28 cellular contexts compared by ENCODE assay signal in genomic region chr19:12330340-12330739, GRCh38. TPM values are rescaled to one million over a fixed set of nuclear protein-coding genes. Genes with fewer than 3 reads are reported as not detected.
DNase-seq lines count a peak whose midpoint lies in the region; ATAC-seq and TF ChIP-seq lines count a peak whose summit lies in the region.
"Had no signal": no experiment of that assay in that cellular context is flagged by ENCODE, and none has a peak within 500 bp of the region (broad histone marks: within the 10 kb centered on the region; RNA-seq: fewer than 3 reads in every experiment).

No MANE protein-coding gene starts in this region.

- no peaks in the 10 kb centered on the region for H3K36me3 ChIP-seq in left ventricle myocardium inferior
- H3K36me3 ChIP-seq in liver (ENCODE audit: control insufficient read depth in 4 of 4, insufficient read depth in 3 of 4, low read depth in 1 of 4, low read length in 3 of 4), result no peaks in the 10 kb centered on the region
- H3K36me3 ChIP-seq: esophagus muscularis mucosa had no signal

- H3K4me3 Mint-ChIP-seq in stimulated activated naive B cell treated with anti-CD40 and anti-IgM and Interleukin-4, amounts not matched to agents 10 μg/mL and 1 μg/mL and 100 μg/mL, for 72 hours, result peak overlapping the region in 1 of 2 donors; percentile 19
- H3K4me3 Mint-ChIP-seq: activated naive CD4-positive, alpha-beta T cell treated with anti-CD3 and anti-CD28 coated beads, Interleukin-2, amount 10 ng/mL, durations not matched to agents 7 days and 5 days; dendritic cell treated with granulocyte-macrophage colony-stimulating factor and Interleukin-4, amounts not matched to agents 40 ng/mL and 50 ng/mL, for 4 days; endodermal cell had no signal

- no peak for TF ChIP-seq RAD21 in liver (IDR thresholded peaks at IDR 0.05)

- H3K36me3 Mint-ChIP-seq in stimulated activated naive B cell treated with anti-CD40 and anti-IgM and Interleukin-4, amounts not matched to agents 10 μg/mL and 1 μg/mL and 100 μg/mL, for 72 hours, result peaks cover 6% of the 10 kb centered on the region in 2 donors

- DNase-seq in left ventricle myocardium inferior (no peak), left cardiac atrium (no peak), SW480 (ENCODE audit: low spot score) (peak; percentile 63), NOMO-1 (lab: John Stamatoyannopoulos, UW; ENCODE audit: unreplicated experiment in 2 of 2) (no peak), NCI-H2171 treated with DMSO at 0.1 percent for 48 hours (lab: John Stamatoyannopoulos, UW) (no peak)
- no peak for DNase-seq in stimulated activated naive B cell treated with anti-CD40 and anti-IgM and Interleukin-4, amounts not matched to agents 10 μg/mL and 1 μg/mL and 100 μg/mL, for 72 hours
- DNase-seq: activated CD8-positive, alpha-beta memory T cell treated with anti-CD3 and anti-CD28 coated beads for 24 hours; activated T-cell treated with anti-CD3 and anti-CD28 coated beads, Interleukin-2, amount 50 U/mL, for 4 hours; central memory CD4-positive, alpha-beta T cell; endodermal cell; foreskin keratinocyte; NCI-H1092 treated with DMSO at 0.1 percent for 48 hours; NCI-H1930; NCI-H524 treated with DMSO at 0.1 percent for 48 hours; NK-92 treated with Interleukin-12 subunit alpha and Interleukin-12 subunit beta, amount 100 ng/mL, for 24 hours; occipital lobe; PC-9; SHP77; stimulated activated CD4-positive, alpha-beta T cell treated with anti-CD3 and anti-CD28 coated beads, Interleukin-2, amount 100 ng/mL, for 24 hours; T1000 had no signal

- H3K27me3 Mint-ChIP-seq in stimulated activated naive B cell treated with anti-CD40 and anti-IgM and Interleukin-4, amounts not matched to agents 10 μg/mL and 1 μg/mL and 100 μg/mL, for 72 hours, result no peaks in the 10 kb centered on the region
- H3K27me3 Mint-ChIP-seq: activated naive CD4-positive, alpha-beta T cell treated with anti-CD3 and anti-CD28 coated beads, Interleukin-2, amount 10 ng/mL, durations not matched to agents 7 days and 5 days; dendritic cell treated with granulocyte-macrophage colony-stimulating factor and Interleukin-4, amounts not matched to agents 40 ng/mL and 50 ng/mL, for 4 days had no signal

- ATAC-seq in left cardiac atrium (no peak), GM19395 (IDR thresholded peaks at IDR 0.05; ENCODE audit: unreplicated experiment) (no peak)
- no peak for ATAC-seq in stimulated activated naive B cell treated with anti-CD40 and anti-IgM and Interleukin-4, amounts not matched to agents 10 μg/mL and 1 μg/mL and 100 μg/mL, for 72 hours (replicated peaks)
- ATAC-seq: foreskin keratinocyte had no signal

- intact Hi-C loops in left ventricle myocardium inferior (cut with micrococcal nuclease), result no loop called here
- intact Hi-C loops in left cardiac atrium (cut with DNase I), result loop anchor here in 1 of 2 donors (5.0 kb wide), 1 partner anchor 38 kb away; the partner anchor contains the start of gene ZNF44

- TF ChIP-seq CTCF in left ventricle myocardium inferior (IDR thresholded peaks at IDR 0.05; ENCODE audit: borderline replicate concordance), result no peak
- TF ChIP-seq CTCF in liver (IDR thresholded peaks at IDR 0.05; ENCODE audit: low read depth, low read length, missing input control), result no peak

- H3K4me3 ChIP-seq in left ventricle myocardium inferior, result no peak overlapping the region
- H3K4me3 ChIP-seq in liver (ENCODE audit: low read depth in 1 of 3, low read length in 3 of 3), result no peak overlapping the region
- H3K4me3 ChIP-seq: BLaER1 treated with 17β-estradiol and CSF1 and Interleukin-3, amounts not matched to agents 10 nM and 100 nM; esophagus muscularis mucosa; K562; PC-9 had no signal

- no peaks in the 10 kb centered on the region for H3K9me3 ChIP-seq in left ventricle myocardium inferior (replicated peaks)
- H3K9me3 ChIP-seq in liver (ENCODE audit: control insufficient read depth in 4 of 4, low read length in 3 of 4), result no peaks in the 10 kb centered on the region
- H3K9me3 ChIP-seq: esophagus muscularis mucosa had no signal

- WGBS in liver, result 56% methylated on average over 4 of the region's 4 CpGs

- peaks cover 46% of the 10 kb centered on the region for H3K4me1 ChIP-seq in left ventricle myocardium inferior
- peaks cover 8 to 46% (median 29%) of the 10 kb centered on the region in 4 donors for H3K4me1 ChIP-seq in liver (ENCODE audit: control insufficient read depth in 4 of 4, insufficient read depth in 4 of 4, low read length in 3 of 4)
- H3K4me1 ChIP-seq: foreskin keratinocyte had no signal

- H3K9me3 Mint-ChIP-seq in stimulated activated naive B cell treated with anti-CD40 and anti-IgM and Interleukin-4, amounts not matched to agents 10 μg/mL and 1 μg/mL and 100 μg/mL, for 72 hours, result peaks cover 0 to 1% of the 10 kb centered on the region in 2 donors
- H3K9me3 Mint-ChIP-seq: activated T-cell treated with anti-CD3 and anti-CD28 coated beads, Interleukin-2, amount 50 U/mL, for 4 hours had no signal

- peak overlapping the region; percentile 95 for H3K27ac Mint-ChIP-seq in stimulated activated naive B cell treated with anti-CD40 and anti-IgM and Interleukin-4, amounts not matched to agents 10 μg/mL and 1 μg/mL and 100 μg/mL, for 72 hours
- H3K27ac Mint-ChIP-seq: activated naive CD4-positive, alpha-beta T cell treated with anti-CD3 and anti-CD28 coated beads, Interleukin-2, amount 10 ng/mL, durations not matched to agents 7 days and 5 days; endodermal cell had no signal

- peaks cover 32 to 58% of the 10 kb centered on the region in 2 donors for H3K4me1 Mint-ChIP-seq in stimulated activated naive B cell treated with anti-CD40 and anti-IgM and Interleukin-4, amounts not matched to agents 10 μg/mL and 1 μg/mL and 100 μg/mL, for 72 hours

- H3K27me3 ChIP-seq in left ventricle myocardium inferior (ENCODE audit: low read depth) (no peaks in the 10 kb centered on the region), liver (ENCODE audit: control insufficient read depth in 4 of 4, insufficient read depth in 4 of 4, low read length in 3 of 4) (no peaks in the 10 kb centered on the region)
- H3K27me3 ChIP-seq: BLaER1 treated with 17β-estradiol and CSF1 and Interleukin-3, amounts not matched to agents 10 nM and 100 nM; esophagus muscularis mucosa; foreskin keratinocyte had no signal

- H3K9ac ChIP-seq in liver (ENCODE audit: low read depth in 1 of 2, low read length in 2 of 2), result peak overlapping the region in 1 of 2 donors; percentile 3
- H3K9ac ChIP-seq: BLaER1 treated with 17β-estradiol and CSF1 and Interleukin-3, amounts not matched to agents 10 nM and 100 nM had no signal

- H3K27ac ChIP-seq in left ventricle myocardium inferior (replicated peaks) (peak overlapping the region; percentile 95), liver (ENCODE audit: low read depth in 1 of 2, low read length in 2 of 2) (peak overlapping the region; percentile 51 to 56)
- H3K27ac ChIP-seq: BLaER1 treated with 17β-estradiol and CSF1 and Interleukin-3, amounts not matched to agents 10 nM and 100 nM; esophagus muscularis mucosa; foreskin keratinocyte; PC-9 had no signal

TF ChIP-seq in liver, 16 proteins besides CTCF, POLR2A, EP300 and RAD21:
- TF ChIP-seq FOXA2 (IDR thresholded peaks at IDR 0.05) (no peak), SP1 (IDR thresholded peaks at IDR 0.05) (peak; percentile 50), HNF4A (conservative IDR thresholded peaks at IDR 0.05) (peak; percentile 69 to 73), JUND (IDR thresholded peaks at IDR 0.05) (no peak), YY1 (IDR thresholded peaks at IDR 0.05) (peak; percentile 48)
- TF ChIP-seq, protein P1, sequence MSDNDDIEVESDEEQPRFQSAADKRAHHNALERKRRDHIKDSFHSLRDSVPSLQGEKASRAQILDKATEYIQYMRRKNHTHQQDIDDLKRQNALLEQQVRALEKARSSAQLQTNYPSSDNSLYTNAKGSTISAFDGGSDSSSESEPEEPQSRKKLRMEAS (IDR thresholded peaks at IDR 0.05), result peak; percentile 17
TF ChIP-seq in liver: peak in this region for 4.

RNA-seq across cellular contexts. Expression of gene ZNF563, which starts 3.1 kb away (rescaled TPM):
- 4.5 TPM for total RNA-seq in left ventricle myocardium inferior
- 1 to 10 TPM; 3.8 to 6.3 TPM for total RNA-seq in left cardiac atrium
- total RNA-seq in liver, result 10 to 100 TPM in 1 of 2 donors, 1 to 10 TPM in 1; 6.2 to 15.8 TPM
- 1 to 10 TPM; 2.5 to 7.6 TPM for polyA plus RNA-seq in liver
- total RNA-seq: HT1080 had no signal

RNA-seq across cellular contexts. Expression of gene ZNF442, which starts 35.1 kb away (rescaled TPM):
- total RNA-seq in left ventricle myocardium inferior (3.4 TPM), left cardiac atrium (1 to 10 TPM; 2.9 to 4.3 TPM), liver (1 to 10 TPM; 2.8 to 4.2 TPM)
- under 1 TPM; 0.49 to 0.67 TPM for polyA plus RNA-seq in liver
- total RNA-seq: PC-9 had no signal

RNA-seq across cellular contexts. Expression of gene ZNF44, which starts 35.7 kb away (rescaled TPM):
- 7.8 TPM for total RNA-seq in left ventricle myocardium inferior
- 10 to 100 TPM in 1 of 2 donors, 1 to 10 TPM in 1; 7.4 to 11.5 TPM for total RNA-seq in left cardiac atrium
- total RNA-seq in liver, result 10 to 100 TPM in 1 of 2 donors, 1 to 10 TPM in 1; 7.1 to 17.9 TPM
- 1 to 10 TPM; 4.1 to 6.6 TPM for polyA plus RNA-seq in liver
